12 cellular contexts compared by ENCODE assay signal in the genomic region with DNA sequence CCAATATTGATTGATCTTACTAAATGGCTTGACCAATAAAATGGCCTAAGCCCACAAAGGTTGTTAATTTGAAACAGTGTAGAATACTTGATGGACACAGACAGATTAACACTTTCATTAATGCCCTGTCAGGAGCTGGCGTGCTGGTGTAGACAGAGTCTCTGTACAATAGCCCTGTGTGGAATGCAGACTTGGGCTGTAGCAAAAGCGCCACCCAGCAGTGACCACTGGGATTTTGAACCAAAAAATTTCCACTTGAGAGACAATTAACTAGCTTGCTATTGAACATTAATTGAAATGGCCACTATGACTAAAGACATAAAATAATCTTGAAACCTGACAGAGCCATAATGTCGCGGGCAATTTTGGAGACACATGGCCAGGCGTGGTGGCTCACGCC. TPM values are rescaled to one million over a fixed set of nuclear protein-coding genes. Genes with fewer than 3 reads are reported as not detected.
DNase-seq lines count a peak whose midpoint lies in the region; ATAC-seq and TF ChIP-seq lines count a peak whose summit lies in the region.
"Had no signal": no experiment of that assay in that cellular context is flagged by ENCODE, and none has a peak within 500 bp of the region (broad histone marks: within the 10 kb centered on the region; RNA-seq: fewer than 3 reads in every experiment).

No MANE protein-coding gene starts in this region.

- H3K27me3 ChIP-seq in heart left ventricle: peaks cover 0 to 20% (median 0%) of the 10 kb centered on the region in 9 donors

- TF ChIP-seq POLR2A in heart left ventricle (IDR thresholded peaks at IDR 0.05): no peak

- TF ChIP-seq CTCF in cardiac fibroblast (IDR thresholded peaks at IDR 0.05; ENCODE audit: low read depth, low read length) (no peak), heart left ventricle (IDR thresholded peaks at IDR 0.05) (no peak)

- H3K36me3 ChIP-seq in heart left ventricle: no peaks in the 10 kb centered on the region

- H3K4me1 ChIP-seq in heart left ventricle: peaks cover 0 to 8% (median 0%) of the 10 kb centered on the region in 12 donors

- no peaks in the 10 kb centered on the region for H3K9me3 ChIP-seq in heart left ventricle

- intact Hi-C loops in heart left ventricle (cut with DNase I): loop anchor here in 2 of 10 donors (10.0 kb wide), 1 partner anchor 238 kb away; no protein-coding TSS in a partner anchor

- ATAC-seq in heart left ventricle: no peak

- 77 to 88% (median 84%) methylated on average over 6 of the region's 6 CpGs for WGBS in heart left ventricle, 4 donors

- H3K4me3 ChIP-seq in cardiac fibroblast (replicated peaks in 1 of 2; ENCODE audit: low read depth in 2 of 2, low read length in 2 of 2) (no peak overlapping the region), heart left ventricle (no peak overlapping the region)

- DNase-seq in GF-D8 (lab: John Stamatoyannopoulos, UW): peak; percentile 0
- DNase-seq in MV-4-11 (lab: John Stamatoyannopoulos, UW): peak; percentile 26
- peak; percentile 44 to 66 for DNase-seq in cardiac fibroblast (ENCODE audit: low read depth in 2 of 2)
- DNase-seq in lung microvascular endothelial cell (ENCODE audit: low read depth in 2 of 2): peak; percentile 50 to 60
- no peak for DNase-seq in NCI-H1694 (lab: John Stamatoyannopoulos, UW)
- DNase-seq in stimulated activated CD4-positive, alpha-beta T cell treated with anti-CD3 and anti-CD28 coated beads, Interleukin-4, amount 100 ng/mL, for 4 hours: no peak
- no peak for DNase-seq in heart left ventricle
- DNase-seq in activated effector memory CD4-positive, alpha-beta T cell treated with anti-CD3 and anti-CD28 coated beads, Interleukin-2, amount 50 U/mL, for 16 hours: no peak
- DNase-seq: activated CD4-positive, alpha-beta T cell treated with anti-CD3 and anti-CD28 coated beads for 4 hours; activated naive CD4-positive, alpha-beta T cell; NCI-H2171 treated with DMSO at 0.1 percent for 48 hours had no signal

- no peak overlapping the region for H3K27ac ChIP-seq in heart left ventricle

RNA-seq across cellular contexts. Expression of gene GUCY2D, which starts 19.7 kb away (rescaled TPM):
- total RNA-seq in lung microvascular endothelial cell (not detected in 2 replicates), heart left ventricle (not detected)
- under 1 TPM in 1 of 2 donors, not detected in 1; 0.04 TPM for polyA plus RNA-seq in heart left ventricle

RNA-seq across cellular contexts. Expression of gene CNTROB, which starts 50.7 kb away (rescaled TPM):
- 10.5 and 11.9 TPM in 2 replicates for total RNA-seq in lung microvascular endothelial cell
- 10 to 100 TPM in 4 of 9 donors, 1 to 10 TPM in 5; 7.9 to 19.2 (median 9.7) TPM for total RNA-seq in heart left ventricle
- 10 to 100 TPM; 11.2 to 15.4 TPM for polyA plus RNA-seq in heart left ventricle

RNA-seq across cellular contexts. Expression of gene TRAPPC1, which starts 50.9 kb away (rescaled TPM):
- total RNA-seq in lung microvascular endothelial cell (48.8 and 54.7 TPM in 2 replicates), heart left ventricle (100 to 1,000 TPM in 6 of 9 donors, 10 to 100 TPM in 3; 60.8 to 170 (median 125) TPM)
- 100 to 1,000 TPM; 136 to 156 TPM for polyA plus RNA-seq in heart left ventricle

RNA-seq across cellular contexts. Expression of gene KCNAB3, which starts 53.0 kb away (rescaled TPM):
- total RNA-seq in lung microvascular endothelial cell (0.22 and 0.40 TPM in 2 replicates), heart left ventricle (1 to 10 TPM in 2 of 9 donors, under 1 TPM in 5, not detected in 2; 0.19 to 1.7 (median 0.38) TPM)
- under 1 TPM; 0.22 to 0.88 TPM for polyA plus RNA-seq in heart left ventricle

RNA-seq across cellular contexts. Expression of gene ALOX15B, which starts 56.2 kb away (rescaled TPM):
- total RNA-seq in lung microvascular endothelial cell (not detected in 2 replicates), heart left ventricle (1 to 10 TPM in 1 of 9 donors, under 1 TPM in 4, not detected in 4; 0.07 to 2.2 (median 0.18) TPM)
- polyA plus RNA-seq in heart left ventricle: 1 to 10 TPM in 1 of 2 donors, under 1 TPM in 1; 0.23 to 1.4 TPM
- polyA plus RNA-seq: IgD-negative memory B cell had no signal

Comparison
In these comparisons a context has a peak if more than half of its experiments do, and no peak if none do; other contexts are left out.
1. DNase-seq: peak in GF-D8 (single experiment), MV-4-11 (single experiment), cardiac fibroblast (2 of 2) and lung microvascular endothelial cell (2 of 2); none in NCI-H1694 (single experiment), stimulated activated CD4-positive, alpha-beta T cell treated with anti-CD3 and anti-CD28 coated beads, Interleukin-4, amount 100 ng/mL, for 4 hours (0 of 2), heart left ventricle (0 of 5) and activated effector memory CD4-positive, alpha-beta T cell treated with anti-CD3 and anti-CD28 coated beads, Interleukin-2, amount 50 U/mL, for 16 hours (single experiment).